ENCODE assay signal across 8 cellular contexts in the genomic region with DNA sequence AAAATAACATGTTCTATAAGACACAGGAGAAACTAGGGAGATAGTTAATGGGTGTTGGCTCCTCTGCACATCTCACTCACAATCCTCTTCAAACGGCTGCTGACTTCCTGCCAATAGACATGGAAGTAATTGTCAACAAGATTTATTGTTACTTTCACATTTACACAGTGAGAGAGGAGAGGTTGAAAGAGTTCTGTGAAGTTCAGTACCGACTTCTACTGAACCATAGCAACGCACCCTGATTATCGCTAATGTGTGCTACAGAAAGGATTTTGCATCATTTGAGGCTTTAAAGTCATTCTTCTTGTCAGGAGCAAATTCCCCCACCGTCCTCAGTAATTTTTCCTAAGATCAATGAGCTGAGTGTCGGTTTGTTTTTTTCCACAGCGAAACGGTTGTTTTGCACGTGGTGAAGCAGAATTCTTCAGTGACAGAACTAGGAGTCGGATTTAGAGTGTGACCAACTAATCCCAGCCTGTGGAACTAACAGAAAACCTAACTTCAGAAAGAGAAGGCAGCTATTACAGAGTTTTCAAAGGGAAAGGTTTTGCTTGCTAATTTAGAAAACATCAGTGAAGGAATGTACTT.
DNase-seq lines count a peak whose midpoint lies in the region; ATAC-seq, FAIRE-seq and TF ChIP-seq lines count a peak whose summit lies in the region.

No MANE protein-coding gene starts in this region.

- H3K36me3 ChIP-seq in adrenal gland (replicated peaks in 1 of 2) (no peaks in the 10 kb centered on the region), heart right ventricle (no peaks in the 10 kb centered on the region)

- DNase-seq in Daoy (ENCODE audit: low read depth): peak; percentile 23
- peak; percentile 10 for DNase-seq in HTR-8/SVneo (ENCODE audit: insufficient read length, low spot score)
- peak in 5 of 7 donors; percentile 18 to 53 (median 31) for DNase-seq in adrenal gland
- DNase-seq in heart right ventricle: no peak
- no peak for DNase-seq in epidermal melanocyte (ENCODE audit: insufficient read length, low spot score)

- no peaks in the 10 kb centered on the region for H3K36me3 Mint-ChIP-seq in nephron (ENCODE audit: low read depth)

- no peaks in the 10 kb centered on the region for H3K27me3 ChIP-seq in adrenal gland
- H3K27me3 ChIP-seq in heart right ventricle: no peaks in the 10 kb centered on the region

- no peaks in the 10 kb centered on the region for H3K9me3 ChIP-seq in adrenal gland (replicated peaks in 1 of 3)
- peaks cover 0 to 4% (median 0%) of the 10 kb centered on the region in 11 donors for H3K9me3 ChIP-seq in heart right ventricle

- WGBS in adrenal gland, 4 donors: 0 to 19% (median 8%) methylated on average over 10 of the region's 10 CpGs
- WGBS in heart right ventricle, 2 donors: 62 to 67% methylated on average over 10 of the region's 10 CpGs

- ATAC-seq in HG03280 (IDR thresholded peaks at IDR 0.05; ENCODE audit: unreplicated experiment) (no peak), heart right ventricle (no peak), GM18858 (IDR thresholded peaks at IDR 0.05; ENCODE audit: unreplicated experiment) (no peak)

- H3K27ac ChIP-seq in adrenal gland (peak overlapping the region in 1 of 5 donors; percentile 13), heart right ventricle (no peak overlapping the region)

- TF ChIP-seq POLR2A in adrenal gland (IDR thresholded peaks at IDR 0.05): no peak

- no peak for FAIRE-seq in HTR-8/SVneo (lab: Jason Lieb, UNC)

- peaks cover 47% of the 10 kb centered on the region for H3K4me1 Mint-ChIP-seq in nephron

- H3K4me3 Mint-ChIP-seq in nephron: peak overlapping the region; percentile 30 to 53 (median 40)

- intact Hi-C loops in adrenal gland (cut with DNase I): no loop called here
- intact Hi-C loops in heart right ventricle (cut with DNase I): no loop called here

- H3K27me3 Mint-ChIP-seq in nephron (ENCODE audit: low read depth): no peaks in the 10 kb centered on the region

- no peaks in the 10 kb centered on the region for H3K9me3 Mint-ChIP-seq in nephron

- peak overlapping the region; percentile 78 to 85 (median 83) for H3K27ac Mint-ChIP-seq in nephron

- TF ChIP-seq CTCF in adrenal gland (IDR thresholded peaks at IDR 0.05): no peak
- no peak for TF ChIP-seq CTCF in nephron (IDR thresholded peaks at IDR 0.05; ENCODE audit: unreplicated experiment in 3 of 3)
- no peak for TF ChIP-seq CTCF in heart right ventricle (IDR thresholded peaks at IDR 0.05)

- H3K4me1 ChIP-seq in adrenal gland (replicated peaks in 1 of 2) (peaks cover 6 to 11% of the 10 kb centered on the region in 2 donors), heart right ventricle (no peaks in the 10 kb centered on the region)

- H3K4me3 ChIP-seq in adrenal gland: peak overlapping the region in 2 of 4 donors; percentile 15 to 57
- peak overlapping the region in 1 of 10 donors; percentile 26 for H3K4me3 ChIP-seq in heart right ventricle

Comparison
In these comparisons a context has a peak if more than half of its experiments do, and no peak if none do; other contexts are left out.
1. DNase-seq: peak in Daoy (single experiment), HTR-8/SVneo (single experiment) and adrenal gland (5 of 7); none in heart right ventricle (0 of 2) and epidermal melanocyte (single experiment).